ENCODE assay signal across 29 cellular contexts in the genomic region with DNA sequence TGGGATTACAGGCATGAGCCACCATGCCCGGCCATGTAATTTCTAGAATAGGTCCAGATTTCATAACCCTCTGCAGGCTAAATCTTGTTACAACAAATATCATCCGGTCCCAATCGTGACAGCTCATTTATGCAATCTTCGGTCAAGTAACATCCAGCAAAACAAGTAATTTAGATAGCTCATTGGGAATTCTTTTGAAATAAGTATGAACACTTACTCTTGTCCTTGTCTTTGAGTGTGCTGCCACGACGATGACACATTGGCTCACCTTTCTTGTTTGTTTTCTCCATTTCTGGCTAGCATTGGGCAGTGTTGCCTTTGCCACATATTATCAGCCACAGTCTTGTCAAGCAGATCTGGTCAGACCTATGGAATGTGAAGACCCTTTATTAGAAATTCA.
DNase-seq lines count a peak whose midpoint lies in the region; ATAC-seq, FAIRE-seq and TF ChIP-seq lines count a peak whose summit lies in the region.
"Had no signal": no experiment of that assay in that cellular context is flagged by ENCODE, and none has a peak within 500 bp of the region (broad histone marks: within the 10 kb centered on the region; RNA-seq: fewer than 3 reads in every experiment).

No MANE protein-coding gene starts in this region.

- peak; percentile 9 for FAIRE-seq in astrocyte (lab: Jason Lieb, UNC)
- FAIRE-seq: colon, G401.6, urothelium cell line had no signal

- H3K9me3 Mint-ChIP-seq in astrocyte (ENCODE audit: unreplicated experiment) = no peaks in the 10 kb centered on the region
- H3K9me3 Mint-ChIP-seq in naive thymus-derived CD4-positive, alpha-beta T cell = no peaks in the 10 kb centered on the region
- H3K9me3 Mint-ChIP-seq: stimulated activated memory B cell treated with anti-CD40 and anti-IgM and Interleukin-4, amounts not matched to agents 10 μg/mL and 1 μg/mL and 100 μg/mL, for 72 hours; WTC11 had no signal

- H3K27ac ChIP-seq in ACC112 (ENCODE audit: low read depth, low read length) = peak overlapping the region; percentile 67
- no peak overlapping the region for H3K27ac ChIP-seq in astrocyte (ENCODE audit: low read depth, low read length)
- H3K27ac ChIP-seq in trophoblast cell (ENCODE audit: low read depth, low read length) = no peak overlapping the region
- no peak overlapping the region for H3K27ac ChIP-seq in naive thymus-derived CD4-positive, alpha-beta T cell (ENCODE audit: low read depth, low read length)
- H3K27ac ChIP-seq: adrenal gland, right lobe of liver had no signal

- H2BK12ac ChIP-seq in trophoblast cell (ENCODE audit: low read length) = peak overlapping the region; percentile 4

- H3K4me1 ChIP-seq in ACC112 (ENCODE audit: control insufficient read depth, insufficient read depth, low read length, unreplicated experiment) = peaks cover 40% of the 10 kb centered on the region
- peaks cover 8% of the 10 kb centered on the region for H3K4me1 ChIP-seq in astrocyte (ENCODE audit: insufficient read depth, low read length)
- peaks cover 0 to 11% of the 10 kb centered on the region in 2 experiments for H3K4me1 ChIP-seq in trophoblast cell (ENCODE audit: control insufficient read depth in 1 of 2, insufficient read depth in 2 of 2, low read length in 2 of 2)
- no peaks in the 10 kb centered on the region for H3K4me1 ChIP-seq in naive thymus-derived CD4-positive, alpha-beta T cell (ENCODE audit: control insufficient read depth in 2 of 2, insufficient read depth in 2 of 2, low read length in 2 of 2)
- H3K4me1 ChIP-seq: adrenal gland, right lobe of liver had no signal

- no peaks in the 10 kb centered on the region for H3K79me2 ChIP-seq in ACC112 (ENCODE audit: control insufficient read depth, insufficient read depth, low read length, unreplicated experiment)
- H3K79me2 ChIP-seq in astrocyte (ENCODE audit: insufficient read depth, low read length) = no peaks in the 10 kb centered on the region
- H3K79me2 ChIP-seq in trophoblast cell (ENCODE audit: control insufficient read depth, insufficient read depth, low read length, poor library complexity) = no peaks in the 10 kb centered on the region

- H4K8ac ChIP-seq in trophoblast cell (ENCODE audit: low read depth, low read length) = no peak overlapping the region

- H2AK5ac ChIP-seq in trophoblast cell (ENCODE audit: low read length) = no peak overlapping the region

- H3K23ac ChIP-seq in trophoblast cell (ENCODE audit: low read length) = no peak overlapping the region

- no peak overlapping the region for H3K18ac ChIP-seq in trophoblast cell (ENCODE audit: low read length)

- H2AFZ ChIP-seq in ACC112 (ENCODE audit: low read length, unreplicated experiment) (peak overlapping the region; percentile 38), astrocyte (ENCODE audit: low read depth, low read length) (no peak overlapping the region), trophoblast cell (ENCODE audit: insufficient read depth, low read length, poor library complexity) (no peak overlapping the region)

- H3K36me3 Mint-ChIP-seq in astrocyte (ENCODE audit: low read depth, unreplicated experiment) = no peaks in the 10 kb centered on the region
- no peaks in the 10 kb centered on the region for H3K36me3 Mint-ChIP-seq in naive thymus-derived CD4-positive, alpha-beta T cell
- H3K36me3 Mint-ChIP-seq: stimulated activated memory B cell treated with anti-CD40 and anti-IgM and Interleukin-4, amounts not matched to agents 10 μg/mL and 1 μg/mL and 100 μg/mL, for 72 hours; WTC11 had no signal

- H3K36me3 ChIP-seq in ACC112 (ENCODE audit: insufficient read depth, low read length) = no peaks in the 10 kb centered on the region
- no peaks in the 10 kb centered on the region for H3K36me3 ChIP-seq in astrocyte (ENCODE audit: insufficient read depth, low read length)
- H3K36me3 ChIP-seq in trophoblast cell (ENCODE audit: control insufficient read depth in 1 of 2, insufficient read depth in 2 of 2, low read length in 2 of 2) = no peaks in the 10 kb centered on the region
- H3K36me3 ChIP-seq in naive thymus-derived CD4-positive, alpha-beta T cell (ENCODE audit: control insufficient read depth in 2 of 3, insufficient read depth in 3 of 3, low read length in 3 of 3) = no peaks in the 10 kb centered on the region
- H3K36me3 ChIP-seq: adrenal gland, right lobe of liver had no signal

- H3K9me3 ChIP-seq in astrocyte (ENCODE audit: insufficient read depth, low read depth, low read length) (no peaks in the 10 kb centered on the region), trophoblast cell (ENCODE audit: insufficient read depth, low read depth, low read length) (no peaks in the 10 kb centered on the region)
- H3K9me3 ChIP-seq in naive thymus-derived CD4-positive, alpha-beta T cell (ENCODE audit: control insufficient read depth in 2 of 3, low read length in 3 of 3) = no peaks in the 10 kb centered on the region
- H3K9me3 ChIP-seq: adrenal gland, right lobe of liver had no signal

- H3K9ac ChIP-seq in astrocyte (ENCODE audit: low read length) (no peak overlapping the region), trophoblast cell (ENCODE audit: low read length) (no peak overlapping the region)

- H4K20me1 ChIP-seq in astrocyte (ENCODE audit: insufficient read depth, low read length) = no peaks in the 10 kb centered on the region

- H3K27me3 Mint-ChIP-seq in astrocyte (ENCODE audit: low read depth, unreplicated experiment) = no peaks in the 10 kb centered on the region
- H3K27me3 Mint-ChIP-seq in naive thymus-derived CD4-positive, alpha-beta T cell = no peaks in the 10 kb centered on the region
- H3K27me3 Mint-ChIP-seq: B cell; stimulated activated memory B cell treated with anti-CD40 and anti-IgM and Interleukin-4, amounts not matched to agents 10 μg/mL and 1 μg/mL and 100 μg/mL, for 72 hours had no signal

- H3K79me1 ChIP-seq in trophoblast cell (ENCODE audit: low read length) = peaks cover 8% of the 10 kb centered on the region

- H3K27me3 ChIP-seq in ACC112 (ENCODE audit: insufficient read depth, low read length) (no peaks in the 10 kb centered on the region), astrocyte (ENCODE audit: insufficient read depth, low read length) (no peaks in the 10 kb centered on the region), trophoblast cell (ENCODE audit: insufficient read depth, low read length) (no peaks in the 10 kb centered on the region)
- no peaks in the 10 kb centered on the region for H3K27me3 ChIP-seq in naive thymus-derived CD4-positive, alpha-beta T cell (ENCODE audit: control insufficient read depth in 2 of 2, insufficient read depth in 2 of 2, low read length in 2 of 2)
- H3K27me3 ChIP-seq: adrenal gland had no signal

- no peak for ATAC-seq in naive thymus-derived CD4-positive, alpha-beta T cell
- ATAC-seq in GM19328 (IDR thresholded peaks at IDR 0.05; ENCODE audit: unreplicated experiment) = no peak
- ATAC-seq: right lobe of liver; stimulated activated memory B cell treated with anti-CD40 and anti-IgM and Interleukin-4, amounts not matched to agents 10 μg/mL and 1 μg/mL and 100 μg/mL, for 72 hours; WTC11 had no signal

- no peak overlapping the region for H3K4me3 Mint-ChIP-seq in astrocyte (ENCODE audit: unreplicated experiment)
- no peak overlapping the region for H3K4me3 Mint-ChIP-seq in naive thymus-derived CD4-positive, alpha-beta T cell
- H3K4me3 Mint-ChIP-seq: B cell; stimulated activated memory B cell treated with anti-CD40 and anti-IgM and Interleukin-4, amounts not matched to agents 10 μg/mL and 1 μg/mL and 100 μg/mL, for 72 hours; WTC11 had no signal

- H3K4me3 ChIP-seq in ACC112 (ENCODE audit: low read depth, low read length) (no peak overlapping the region; the same call in 1 of the 2 replicates), astrocyte (ENCODE audit: insufficient read depth, low read depth, low read length) (no peak overlapping the region), fibroblast of the aortic adventitia (ENCODE audit: low read depth, low read length) (no peak overlapping the region), trophoblast cell (ENCODE audit: low read depth, low read length) (no peak overlapping the region)
- no peak overlapping the region for H3K4me3 ChIP-seq in naive thymus-derived CD4-positive, alpha-beta T cell (ENCODE audit: low read length)
- H3K4me3 ChIP-seq: adrenal gland, right lobe of liver had no signal

- WGBS in trophoblast cell (ENCODE audit: extremely low coverage, insufficient coverage, insufficient read length) = no CpG with 5 or more reads among the region's 6 CpGs

- CTCF ChIA-PET in naive thymus-derived CD4-positive, alpha-beta T cell (lab: Charles Lee) = no interaction called here

- H4K91ac ChIP-seq in trophoblast cell (ENCODE audit: low read depth, low read length) = no peak overlapping the region

- H2BK5ac ChIP-seq in trophoblast cell (ENCODE audit: low read depth, low read length, poor library complexity) = no peak overlapping the region

- DNase-seq in astrocyte (ENCODE audit: low read depth) (peak; percentile 8), fibroblast of the aortic adventitia (ENCODE audit: low read depth) (peak; percentile 54), trophoblast cell (peak; percentile 46 to 78), islet precursor cell (no peak), HT-29 (ENCODE audit: low spot score) (no peak)
- no peak for DNase-seq in naive thymus-derived CD4-positive, alpha-beta T cell
- DNase-seq: activated CD4-positive, alpha-beta T cell treated with anti-CD3 and anti-CD28 coated beads, Interleukin-2, amount 50 U/mL, for 1 hour; activated T-cell treated with anti-CD3 and anti-CD28 coated beads, Interleukin-2, amount 50 U/mL, for 48 hours; adrenal gland; effector CD8-positive, alpha-beta T cell; NCI-H1092; NCI-H187 treated with DMSO at 0.1 percent for 48 hours; NCI-H2171 treated with DMSO at 0.1 percent for 48 hours; NCI-H526; NK-92 treated with Interleukin-12 subunit alpha and Interleukin-12 subunit beta, amount 100 ng/mL, for 24 hours; posterior cingulate gyrus; right lobe of liver; SIG-M5; stimulated activated CD4-positive, alpha-beta T cell treated with anti-CD3 and anti-CD28 coated beads, Interleukin-4, amount 100 ng/mL, for 4 hours; substantia nigra; T1000 had no signal

- H3K14ac ChIP-seq in trophoblast cell (ENCODE audit: low read length) = no peak overlapping the region

- peak overlapping the region; percentile 41 for H3K27ac Mint-ChIP-seq in astrocyte (ENCODE audit: unreplicated experiment)
- H3K27ac Mint-ChIP-seq in naive thymus-derived CD4-positive, alpha-beta T cell = peak overlapping the region in 1 of 9 donors; percentile 32
- H3K27ac Mint-ChIP-seq: B cell; stimulated activated memory B cell treated with anti-CD40 and anti-IgM and Interleukin-4, amounts not matched to agents 10 μg/mL and 1 μg/mL and 100 μg/mL, for 72 hours; WTC11 had no signal

- no peak for TF ChIP-seq CTCF in astrocyte (IDR thresholded peaks at IDR 0.05; ENCODE audit: insufficient read depth, low read depth, low read length)
- TF ChIP-seq CTCF in fibroblast of the aortic adventitia (IDR thresholded peaks at IDR 0.05; ENCODE audit: insufficient read depth, low read length) = no peak

- H3K4ac ChIP-seq in trophoblast cell (ENCODE audit: low read depth, low read length) = no peak overlapping the region

- H3K4me1 Mint-ChIP-seq in astrocyte (ENCODE audit: low read depth, unreplicated experiment) = peaks cover 6% of the 10 kb centered on the region
- H3K4me1 Mint-ChIP-seq in naive thymus-derived CD4-positive, alpha-beta T cell = no peaks in the 10 kb centered on the region
- H3K4me1 Mint-ChIP-seq: B cell; stimulated activated memory B cell treated with anti-CD40 and anti-IgM and Interleukin-4, amounts not matched to agents 10 μg/mL and 1 μg/mL and 100 μg/mL, for 72 hours had no signal

- no peak overlapping the region for H3K4me2 ChIP-seq in astrocyte (ENCODE audit: low read length)
- H3K4me2 ChIP-seq in trophoblast cell (ENCODE audit: low read length) = no peak overlapping the region

- intact Hi-C loops in naive thymus-derived CD4-positive, alpha-beta T cell (cut with micrococcal nuclease) = no loop called here

- POLR2A ChIA-PET in naive thymus-derived CD4-positive, alpha-beta T cell (lab: Charles Lee) = no interaction called here

- H2BK120ac ChIP-seq in trophoblast cell (ENCODE audit: insufficient read depth, low read length, poor library complexity) = no peak overlapping the region

- no peak overlapping the region for H4K12ac ChIP-seq in trophoblast cell (ENCODE audit: low read depth, low read length)

Comparison
In these comparisons a context has a peak if more than half of its experiments do, and no peak if none do; other contexts are left out.
1. DNase-seq: peak in astrocyte (single experiment), fibroblast of the aortic adventitia (single experiment) and trophoblast cell (2 of 2); none in islet precursor cell (single experiment), HT-29 (single experiment) and naive thymus-derived CD4-positive, alpha-beta T cell (0 of 9).